ENCODE assay signal across 29 cellular contexts in the genomic region with DNA sequence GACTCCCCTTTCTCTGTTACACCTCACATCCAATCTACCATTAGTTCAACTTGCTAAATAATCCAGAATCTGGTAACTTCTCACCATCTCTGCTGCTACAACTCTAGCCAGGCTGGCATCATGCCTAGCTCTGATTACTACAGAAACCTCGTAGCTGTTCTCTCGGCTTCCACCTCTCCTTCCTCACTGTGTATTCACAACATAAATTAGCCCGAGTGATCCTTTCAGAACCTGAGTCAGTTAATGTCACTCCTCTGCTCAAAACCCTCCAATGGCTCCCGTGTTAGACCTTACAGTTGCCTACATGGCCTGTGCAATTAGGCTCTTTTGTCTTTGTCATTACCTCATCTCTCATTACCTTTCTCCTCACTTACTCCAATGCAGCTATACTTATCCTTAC.
DNase-seq lines count a peak whose midpoint lies in the region; ATAC-seq and TF ChIP-seq lines count a peak whose summit lies in the region.
"Had no signal": no experiment of that assay in that cellular context is flagged by ENCODE, and none has a peak within 500 bp of the region (broad histone marks: within the 10 kb centered on the region; RNA-seq: fewer than 3 reads in every experiment).

No MANE protein-coding gene starts in this region.

- no peak overlapping the region for H3K27ac ChIP-seq in PC-3 (ENCODE audit: low read length)
- H3K27ac ChIP-seq: C4-2B, pancreas, right lobe of liver, upper lobe of right lung had no signal

- BruUV-seq in PC-3 (replicated peaks; lab: Mats Ljungman, UMichigan): no TSS peak

- no peak for ATAC-seq in PC-3
- ATAC-seq: K562; mucosa of descending colon; Panc1; pancreas; right lobe of liver; stimulated activated memory B cell treated with anti-CD40 and anti-IgM and Interleukin-4, amounts not matched to agents 10 μg/mL and 1 μg/mL and 100 μg/mL, for 72 hours; upper lobe of right lung had no signal

- no peak overlapping the region for H3K9ac ChIP-seq in PC-3 (ENCODE audit: low read length)

- H3F3A ChIP-seq in PC-3 (ENCODE audit: low read length, unreplicated experiment): no peaks in the 10 kb centered on the region

- no peaks in the 10 kb centered on the region for H4K20me1 ChIP-seq in PC-3 (ENCODE audit: low read length)

- H3K27me3 Mint-ChIP-seq in osteocyte (ENCODE audit: unreplicated experiment): no peaks in the 10 kb centered on the region
- H3K27me3 Mint-ChIP-seq: activated B cell treated with CpG ODN at 0.5 μM for 24 hours; activated naive CD4-positive, alpha-beta T cell treated with anti-CD3 and anti-CD28 coated beads, Interleukin-2, amount 50 U/mL, for 24 hours; stimulated activated memory B cell treated with anti-CD40 and anti-IgM and Interleukin-4, amounts not matched to agents 10 μg/mL and 1 μg/mL and 100 μg/mL, for 72 hours had no signal

- no peak overlapping the region for H3K4me3 Mint-ChIP-seq in osteocyte (ENCODE audit: unreplicated experiment)
- H3K4me3 Mint-ChIP-seq: activated B cell treated with CpG ODN at 0.5 μM for 24 hours; activated naive CD4-positive, alpha-beta T cell treated with anti-CD3 and anti-CD28 coated beads, Interleukin-2, amount 50 U/mL, for 24 hours; activated T-helper 17 cell treated with anti-CD3 and anti-CD28 coated beads, Interleukin-2, amount 50 U/mL, for 72 hours; nephron; stimulated activated memory B cell treated with anti-CD40 and anti-IgM and Interleukin-4, amounts not matched to agents 10 μg/mL and 1 μg/mL and 100 μg/mL, for 72 hours had no signal

- H3K9me2 ChIP-seq in PC-3 (replicated peaks; ENCODE audit: low read length): no peaks in the 10 kb centered on the region

- no peaks in the 10 kb centered on the region for H3K27me3 ChIP-seq in PC-3 (ENCODE audit: low read length)
- H3K27me3 ChIP-seq: pancreas, right lobe of liver, upper lobe of right lung had no signal

- H3K4me2 ChIP-seq in PC-3 (ENCODE audit: low read length): no peak overlapping the region

- no peaks in the 10 kb centered on the region for H3K36me3 ChIP-seq in PC-3 (ENCODE audit: low read depth, low read length)
- H3K36me3 ChIP-seq: pancreas, right lobe of liver, upper lobe of right lung had no signal

- POLR2A ChIA-PET in PC-3 (lab: Charles Lee; ENCODE audit: unreplicated experiment): no interaction called here

- H3K4me1 ChIP-seq in PC-3 (ENCODE audit: insufficient read depth, low read length): no peaks in the 10 kb centered on the region
- H3K4me1 ChIP-seq: pancreas, right lobe of liver, upper lobe of right lung had no signal

- TF ChIP-seq CTCF in choroid plexus epithelial cell (conservative IDR thresholded peaks at IDR 0.05; ENCODE audit: low read depth, low read length) (no peak), osteocyte (IDR thresholded peaks at IDR 0.05) (no peak), PC-3 (conservative IDR thresholded peaks at IDR 0.05; ENCODE audit: low read depth, low read length) (no peak)

- intact Hi-C loops in PC-3 (cut with micrococcal nuclease): no loop called here

- H2AFZ ChIP-seq in PC-3 (ENCODE audit: low read length): no peak overlapping the region

- DNase-seq in G401 (ENCODE audit: low spot score) (peak; percentile 28), M059J (ENCODE audit: low read depth) (peak; percentile 72), choroid plexus epithelial cell (ENCODE audit: low read depth) (peak; percentile 46), osteocyte (ENCODE audit: extremely low spot score, unreplicated experiment) (no peak), PC-3 (no peak), erythroblast (lab: John Stamatoyannopoulos, UW) (no peak)
- DNase-seq in activated effector memory CD4-positive, alpha-beta T cell treated with Interleukin-2 at 50 U/mL for 16 hours: no peak
- DNase-seq: activated B cell treated with CpG ODN at 0.5 μM for 24 hours; DMS79; head of caudate nucleus; mucosa of descending colon; NCI-H146; NCI-H2107; NCI-H510A; NK-92 treated with Interleukin-12 subunit alpha and Interleukin-12 subunit beta, amount 100 ng/mL, for 24 hours; pancreas; right lobe of liver; SIG-M5; stimulated activated CD4-positive, alpha-beta T cell treated with anti-CD3 and anti-CD28 coated beads, Interleukin-4, amount 100 ng/mL, for 4 hours; substantia nigra; upper lobe of right lung had no signal

- H3K36me3 Mint-ChIP-seq in osteocyte (ENCODE audit: unreplicated experiment): peaks cover 4% of the 10 kb centered on the region
- H3K36me3 Mint-ChIP-seq: activated naive CD4-positive, alpha-beta T cell treated with anti-CD3 and anti-CD28 coated beads, Interleukin-2, amount 50 U/mL, for 24 hours; stimulated activated memory B cell treated with anti-CD40 and anti-IgM and Interleukin-4, amounts not matched to agents 10 μg/mL and 1 μg/mL and 100 μg/mL, for 72 hours had no signal

- peak overlapping the region; percentile 1 for H3K27ac Mint-ChIP-seq in osteocyte (ENCODE audit: unreplicated experiment)
- H3K27ac Mint-ChIP-seq: activated B cell treated with CpG ODN at 0.5 μM for 24 hours; activated naive CD4-positive, alpha-beta T cell treated with anti-CD3 and anti-CD28 coated beads, Interleukin-2, amount 50 U/mL, for 24 hours; activated T-helper 17 cell treated with anti-CD3 and anti-CD28 coated beads, Interleukin-2, amount 50 U/mL, for 72 hours; nephron; stimulated activated memory B cell treated with anti-CD40 and anti-IgM and Interleukin-4, amounts not matched to agents 10 μg/mL and 1 μg/mL and 100 μg/mL, for 72 hours had no signal

- in situ Hi-C loops in G401 (cut with HindIII; ENCODE audit: low sequenced_read_pairs): no loop called here

- H3K9me3 Mint-ChIP-seq in osteocyte (ENCODE audit: unreplicated experiment): no peaks in the 10 kb centered on the region
- H3K9me3 Mint-ChIP-seq: activated B cell treated with CpG ODN at 0.5 μM for 24 hours; activated naive CD4-positive, alpha-beta T cell treated with anti-CD3 and anti-CD28 coated beads, Interleukin-2, amount 50 U/mL, for 24 hours; nephron; stimulated activated memory B cell treated with anti-CD40 and anti-IgM and Interleukin-4, amounts not matched to agents 10 μg/mL and 1 μg/mL and 100 μg/mL, for 72 hours had no signal

- CTCF ChIA-PET in PC-3 (lab: Charles Lee): no interaction called here

- H3K79me2 ChIP-seq in PC-3 (ENCODE audit: low read length): no peaks in the 10 kb centered on the region

- no peaks in the 10 kb centered on the region for H3K9me3 ChIP-seq in PC-3 (ENCODE audit: low read length)
- H3K9me3 ChIP-seq: mucosa of descending colon, pancreas, right lobe of liver, upper lobe of right lung had no signal

- H3K4me3 ChIP-seq in choroid plexus epithelial cell (ENCODE audit: low read depth, low read length) (no peak overlapping the region), PC-3 (ENCODE audit: low read length) (no peak overlapping the region)
- H3K4me3 ChIP-seq: K562, lung, mucosa of descending colon, pancreas, right lobe of liver, upper lobe of right lung had no signal

- peaks cover 30% of the 10 kb centered on the region for H3K4me1 Mint-ChIP-seq in osteocyte (ENCODE audit: unreplicated experiment)
- H3K4me1 Mint-ChIP-seq: activated B cell treated with CpG ODN at 0.5 μM for 24 hours; activated naive CD4-positive, alpha-beta T cell treated with anti-CD3 and anti-CD28 coated beads, Interleukin-2, amount 50 U/mL, for 24 hours; nephron; stimulated activated memory B cell treated with anti-CD40 and anti-IgM and Interleukin-4, amounts not matched to agents 10 μg/mL and 1 μg/mL and 100 μg/mL, for 72 hours had no signal

- TF ChIP-seq POLR2A in erythroblast (IDR thresholded peaks at IDR 0.05; ENCODE audit: low read length): no peak

Comparison
In these comparisons a context has a peak if more than half of its experiments do, and no peak if none do; other contexts are left out.
1. DNase-seq: peak in G401 (single experiment), M059J (single experiment) and choroid plexus epithelial cell (single experiment); none in osteocyte (single experiment), activated effector memory CD4-positive, alpha-beta T cell treated with Interleukin-2 at 50 U/mL for 16 hours (single experiment), PC-3 (single experiment) and erythroblast (0 of 2).